Comparison of ENCODE assay signal across 1 cellular context in genomic region chr6:133805876-133806275, GRCh38.
TF ChIP-seq lines count a peak whose summit lies in the region.

No MANE protein-coding gene starts in this region.

TF ChIP-seq in GM23338, 12 proteins besides CTCF, POLR2A, EP300 and RAD21 (continued from another document):
- TF ChIP-seq ETS1 (IDR thresholded peaks at IDR 0.05) (no peak), EZH2phosphoT487 (IDR thresholded peaks at IDR 0.05; ENCODE audit: unreplicated experiment) (no peak), CREB1 (CRISPR knock-in tag; IDR thresholded peaks at IDR 0.05; ENCODE audit: low read depth) (no peak), STAT1 (IDR thresholded peaks at IDR 0.05; ENCODE audit: unreplicated experiment) (no peak), NANOG (IDR thresholded peaks at IDR 0.05; ENCODE audit: borderline replicate concordance) (no peak), REST (IDR thresholded peaks at IDR 0.05; ENCODE audit: unreplicated experiment) (no peak)
